Comparison of ENCODE assay signal across 29 cellular contexts in genomic region chr18:37460616-37461015, GRCh38.
DNase-seq lines count a peak whose midpoint lies in the region; ATAC-seq, FAIRE-seq and TF ChIP-seq lines count a peak whose summit lies in the region.
"Had no signal": no experiment of that assay in that cellular context is flagged by ENCODE, and none has a peak within 500 bp of the region (broad histone marks: within the 10 kb centered on the region; RNA-seq: fewer than 3 reads in every experiment).

No MANE protein-coding gene starts in this region.

- H3K4me3 ChIP-seq in fibroblast of pulmonary artery (replicated peaks; ENCODE audit: low read depth, low read length), result no peak overlapping the region
- no peak overlapping the region for H3K4me3 ChIP-seq in kidney (ENCODE audit: low read length in 2 of 2)
- H3K4me3 ChIP-seq: K562, MG63, PC-9, SK-N-MC had no signal

- no peaks in the 10 kb centered on the region for H3K4me1 ChIP-seq in kidney (ENCODE audit: control insufficient read depth in 1 of 2, insufficient read depth in 1 of 2, low read depth in 1 of 2, low read length in 2 of 2)

- TF ChIP-seq CTCF in fibroblast of pulmonary artery (IDR thresholded peaks at IDR 0.05; ENCODE audit: low read length, missing control alignments) (no peak), kidney (IDR thresholded peaks at IDR 0.05; ENCODE audit: borderline replicate concordance, extremely low read depth, insufficient read depth) (no peak)

- H3K36me3 ChIP-seq in kidney (ENCODE audit: control insufficient read depth in 1 of 2, insufficient read depth in 2 of 2, low read length in 2 of 2), result no peaks in the 10 kb centered on the region
- H3K36me3 ChIP-seq: MG63 had no signal

- intact Hi-C loops in kidney (cut with DNase I), result no loop called here

- no peak overlapping the region for H3K27ac ChIP-seq in kidney (ENCODE audit: low read depth in 2 of 2, low read length in 2 of 2)
- H3K27ac ChIP-seq: HL-60, PC-9, RWPE1, SK-N-MC had no signal

- DNase-seq in NCI-H2171 treated with DMSO at 0.1 percent for 48 hours (lab: John Stamatoyannopoulos, UW) (peak; percentile 26), NCI-H2171 (lab: John Stamatoyannopoulos, UW) (no peak), NCI-H69 (lab: John Stamatoyannopoulos, UW) (peak; percentile 99), fibroblast of pulmonary artery (ENCODE audit: low read depth) (peak; percentile 53), kidney (no peak), kidney tubule cell (ENCODE audit: low spot score) (no peak), urothelium cell line (ENCODE audit: low spot score) (no peak)
- DNase-seq: 8988T; AML-193; C1 segment of cervical spinal cord; Calu3; CD8-positive, alpha-beta T cell; DMS53; EL; GF-D8; MG63; NCI-H1048; NCI-H1436; NCI-H2081; NCI-H526 treated with DMSO at 0.1 percent for 48 hours; PC-9; SHP77 treated with DMSO at 0.1 percent for 48 hours had no signal

- no peak for FAIRE-seq in kidney (lab: Jason Lieb, UNC)
- no peak for FAIRE-seq in urothelium cell line (lab: Jason Lieb, UNC)
- FAIRE-seq: GM19239, HepG2, K562 had no signal

- no peaks in the 10 kb centered on the region for H3K9me3 ChIP-seq in kidney (ENCODE audit: control insufficient read depth in 1 of 2, low read length in 2 of 2)
- H3K9me3 ChIP-seq: MG63 had no signal

- H3K9ac ChIP-seq in kidney (ENCODE audit: low read length in 2 of 2), result no peak overlapping the region

- ATAC-seq in HG02870 (IDR thresholded peaks at IDR 0.05; ENCODE audit: unreplicated experiment), result no peak
- ATAC-seq: CD8-positive, alpha-beta T cell; HepG2; K562 had no signal

Comparison
In these comparisons a context has a peak if more than half of its experiments do, and no peak if none do; other contexts are left out.
1. DNase-seq: peak in NCI-H2171 treated with DMSO at 0.1 percent for 48 hours (single experiment), NCI-H69 (single experiment) and fibroblast of pulmonary artery (single experiment); none in NCI-H2171 (single experiment), kidney (single experiment), kidney tubule cell (single experiment) and urothelium cell line (single experiment).